ENCODE assay signal across 16 cellular contexts in genomic region chr6:139406577-139407343, GRCh38. TPM values are rescaled to one million over a fixed set of nuclear protein-coding genes. Genes with fewer than 3 reads are reported as not detected.
DNase-seq lines count a peak whose midpoint lies in the region; ATAC-seq and TF ChIP-seq lines count a peak whose summit lies in the region.
"Had no signal": no experiment of that assay in that cellular context is flagged by ENCODE, and none has a peak within 500 bp of the region (broad histone marks: within the 10 kb centered on the region; RNA-seq: fewer than 3 reads in every experiment).

No MANE protein-coding gene starts in this region.

- H3K4me1 Mint-ChIP-seq in Caco-2 (ENCODE audit: low read depth, unreplicated experiment): peaks cover 14% of the 10 kb centered on the region
- H3K4me1 Mint-ChIP-seq: activated CD4-positive, alpha-beta T cell treated with anti-CD3 and anti-CD28 coated beads, Interleukin-2, amount 10 ng/mL, durations not matched to agents 7 days and 5 days had no signal

- CTCF ChIA-PET in Caco-2 (lab: Charles Lee): no interaction called here

- H3K79me2 ChIP-seq in neural cell (replicated peaks; ENCODE audit: insufficient read depth, low read length): no peaks in the 10 kb centered on the region

- H4K20me1 ChIP-seq in neural cell (ENCODE audit: insufficient read depth): no peaks in the 10 kb centered on the region

- TF ChIP-seq POLR2A in esophagus muscularis mucosa (IDR thresholded peaks at IDR 0.05; ENCODE audit: low read depth): no peak
- TF ChIP-seq POLR2A in right lobe of liver (IDR thresholded peaks at IDR 0.05): no peak

- H3K27me3 Mint-ChIP-seq in Caco-2 (ENCODE audit: insufficient read depth, unreplicated experiment): no peaks in the 10 kb centered on the region
- H3K27me3 Mint-ChIP-seq: activated CD4-positive, alpha-beta T cell treated with anti-CD3 and anti-CD28 coated beads, Interleukin-2, amount 10 ng/mL, durations not matched to agents 7 days and 5 days; naive thymus-derived CD4-positive, alpha-beta T cell had no signal

- intact Hi-C loops in esophagus muscularis mucosa (cut with DNase I) (no loop called here), Caco-2 (cut with micrococcal nuclease; ENCODE audit: unreplicated experiment) (no loop called here), right lobe of liver (cut with DNase I) (no loop called here)

- peaks cover 0 to 27% (median 9%) of the 10 kb centered on the region in 4 donors for H3K4me1 ChIP-seq in esophagus muscularis mucosa
- peaks cover 10% of the 10 kb centered on the region; the same call in 1 of the 2 replicates for H3K4me1 ChIP-seq in Caco-2
- no peaks in the 10 kb centered on the region for H3K4me1 ChIP-seq in right lobe of liver
- H3K4me1 ChIP-seq: psoas muscle had no signal

- H3K27ac ChIP-seq in esophagus muscularis mucosa (replicated peaks in 1 of 4) (peak overlapping the region in 1 of 4 donors; percentile 8), neural cell (ENCODE audit: low read length) (no peak overlapping the region), right lobe of liver (no peak overlapping the region)
- H3K27ac ChIP-seq: C4-2B, psoas muscle had no signal

- H3K36me3 ChIP-seq in esophagus muscularis mucosa (no peaks in the 10 kb centered on the region), neural cell (ENCODE audit: insufficient read depth, low read length) (no peaks in the 10 kb centered on the region), Caco-2 (ENCODE audit: control insufficient read depth, insufficient read depth, low read length) (no peaks in the 10 kb centered on the region), right lobe of liver (no peaks in the 10 kb centered on the region)

- H3K9me3 ChIP-seq in esophagus muscularis mucosa (no peaks in the 10 kb centered on the region), neural cell (ENCODE audit: low read length) (no peaks in the 10 kb centered on the region), Caco-2 (no peaks in the 10 kb centered on the region), right lobe of liver (no peaks in the 10 kb centered on the region)
- H3K9me3 ChIP-seq: psoas muscle had no signal

- DNase-seq in A172 (ENCODE audit: low spot score): peak; percentile 21
- peak; percentile 89 for DNase-seq in esophagus muscularis mucosa (ENCODE audit: extremely low spot score)
- DNase-seq in Caco-2: no peak
- no peak for DNase-seq in right lobe of liver
- DNase-seq: activated CD4-positive, alpha-beta T cell treated with anti-CD3 and anti-CD28 coated beads, Interleukin-2, amount 10 ng/mL, durations not matched to agents 7 days and 5 days; activated naive CD4-positive, alpha-beta T cell treated with Interleukin-2 at 50 U/mL for 16 hours; cortex of kidney; DMS79; naive thymus-derived CD4-positive, alpha-beta T cell; NCI-H1436; psoas muscle had no signal

- no peak for TF ChIP-seq EP300 in esophagus muscularis mucosa (IDR thresholded peaks at IDR 0.05)
- peak; percentile 25 for TF ChIP-seq EP300 in neural cell (conservative IDR thresholded peaks at IDR 0.05; ENCODE audit: poor library complexity, severe bottlenecking)

- H3K9ac ChIP-seq in neural cell (ENCODE audit: low read length): no peak overlapping the region

- no peaks in the 10 kb centered on the region for H3K9me3 Mint-ChIP-seq in Caco-2 (ENCODE audit: unreplicated experiment)
- H3K9me3 Mint-ChIP-seq: activated CD4-positive, alpha-beta T cell treated with anti-CD3 and anti-CD28 coated beads, Interleukin-2, amount 10 ng/mL, durations not matched to agents 7 days and 5 days had no signal

- no peaks in the 10 kb centered on the region for H3F3A ChIP-seq in neural cell (ENCODE audit: insufficient read depth, low read length, poor library complexity, severe bottlenecking)

- TF ChIP-seq RAD21 in neural cell (conservative IDR thresholded peaks at IDR 0.05): no peak

- no peak overlapping the region for H2AFZ ChIP-seq in neural cell (ENCODE audit: low read depth, low read length)

- POLR2A ChIA-PET in Caco-2 (lab: Charles Lee): no interaction called here

- H3K27me3 ChIP-seq in esophagus muscularis mucosa (no peaks in the 10 kb centered on the region), neural cell (ENCODE audit: insufficient read depth, low read depth, low read length) (no peaks in the 10 kb centered on the region), Caco-2 (replicated peaks; ENCODE audit: control insufficient read depth, insufficient read depth, low read length) (no peaks in the 10 kb centered on the region), right lobe of liver (no peaks in the 10 kb centered on the region)

- 79% methylated on average over 4 of the region's 4 CpGs for WGBS in esophagus muscularis mucosa
- WGBS in right lobe of liver (ENCODE audit: insufficient coverage, low coverage, low lambda C conversion rate, missing lambda C conversion rate): 79% methylated on average over 3 of the region's 4 CpGs

- H3K36me3 Mint-ChIP-seq in Caco-2 (ENCODE audit: insufficient read depth, unreplicated experiment): no peaks in the 10 kb centered on the region
- H3K36me3 Mint-ChIP-seq: naive thymus-derived CD4-positive, alpha-beta T cell had no signal

- TF ChIP-seq CTCF in esophagus muscularis mucosa (IDR thresholded peaks at IDR 0.05) (no peak), neural cell (IDR thresholded peaks at IDR 0.05; ENCODE audit: poor library complexity, severe bottlenecking) (no peak), Caco-2 (IDR thresholded peaks at IDR 0.05; ENCODE audit: insufficient read depth in 1 of 2, low read depth in 1 of 2, low read length in 1 of 2, severe bottlenecking in 1 of 2, unreplicated experiment in 1 of 2) (no peak), right lobe of liver (IDR thresholded peaks at IDR 0.05) (no peak)

- H3K4me3 ChIP-seq in esophagus muscularis mucosa (no peak overlapping the region), neural cell (ENCODE audit: low read length) (no peak overlapping the region), Caco-2 (ENCODE audit: low read depth, low read length) (no peak overlapping the region), right lobe of liver (no peak overlapping the region)
- H3K4me3 ChIP-seq: psoas muscle had no signal

- no peak for ATAC-seq in right lobe of liver
- no peak for ATAC-seq in activated CD4-positive, CD25-positive, alpha-beta regulatory T cell treated with anti-CD3 and anti-CD28 coated beads, Interleukin-2, amount 50 U/mL, for 24 hours
- ATAC-seq in GM18909 (IDR thresholded peaks at IDR 0.05; ENCODE audit: poor library complexity, unreplicated experiment): no peak
- ATAC-seq: naive thymus-derived CD4-positive, alpha-beta T cell had no signal

- H3K4me3 Mint-ChIP-seq in Caco-2 (ENCODE audit: unreplicated experiment): no peak overlapping the region
- H3K4me3 Mint-ChIP-seq: activated CD4-positive, alpha-beta T cell treated with anti-CD3 and anti-CD28 coated beads, Interleukin-2, amount 10 ng/mL, durations not matched to agents 7 days and 5 days; naive thymus-derived CD4-positive, alpha-beta T cell had no signal

- H3K27ac Mint-ChIP-seq in Caco-2 (ENCODE audit: unreplicated experiment): no peak overlapping the region
- H3K27ac Mint-ChIP-seq: activated CD4-positive, alpha-beta T cell treated with anti-CD3 and anti-CD28 coated beads, Interleukin-2, amount 10 ng/mL, durations not matched to agents 7 days and 5 days; naive thymus-derived CD4-positive, alpha-beta T cell had no signal

- H3K4me2 ChIP-seq in neural cell (ENCODE audit: low read length): no peak overlapping the region

- no peaks in the 10 kb centered on the region for H3K9me2 ChIP-seq in neural cell (ENCODE audit: insufficient read depth, low read length)

- BruUV-seq in Caco-2 (replicated peaks; lab: Mats Ljungman, UMichigan): no TSS peak

TF ChIP-seq in neural cell, 6 proteins besides CTCF, POLR2A, EP300 and RAD21:
- TF ChIP-seq SMC3 (conservative IDR thresholded peaks at IDR 0.05; ENCODE audit: poor library complexity): no peak
- no peak for TF ChIP-seq REST (IDR thresholded peaks at IDR 0.05; ENCODE audit: borderline replicate concordance)
- no peak for TF ChIP-seq EZH2 (IDR thresholded peaks at IDR 0.05; ENCODE audit: borderline replicate concordance, insufficient read depth, low read length, poor library complexity, severe bottlenecking)
- TF ChIP-seq TAF1 (IDR thresholded peaks at IDR 0.05; ENCODE audit: low read depth): no peak
- TF ChIP-seq POLR2AphosphoS5 (IDR thresholded peaks at IDR 0.05): no peak
- TF ChIP-seq MXI1 (conservative IDR thresholded peaks at IDR 0.05; ENCODE audit: poor library complexity, severe bottlenecking): no peak

RNA-seq across cellular contexts. Expression of gene CITED2, which starts 32.3 kb away (rescaled TPM):
- total RNA-seq in A172 (2014; rRNA removed; shearing (Covaris generic)): 140 and 169 TPM in 2 replicates
- polyA plus RNA-seq in PFSK-1 (2012; ENCODE audit: insufficient read length, low read depth): 142 TPM
- total RNA-seq in esophagus muscularis mucosa: 100 to 1,000 TPM; 144 to 844 (median 324) TPM
- polyA plus RNA-seq in neural cell: 38.1 and 41.9 TPM in 2 replicates
- 49.8 and 64.3 TPM in 2 replicates for polyA minus RNA-seq in neural cell
- total RNA-seq in Caco-2 (2022): 78.0 and 78.6 TPM in 2 replicates
- 100 to 1,000 TPM in 4 of 6 experiments, 10 to 100 TPM in 2; 76.6 to 373 (median 126) TPM for total RNA-seq in right lobe of liver

Comparison
In these comparisons a context has a peak if more than half of its experiments do, and no peak if none do; other contexts are left out.
1. DNase-seq: peak in A172 (single experiment) and esophagus muscularis mucosa (single experiment); none in Caco-2 (0 of 2) and right lobe of liver (0 of 3).